In genomic region chr17:68035131-68035522, GRCh38 we compare ENCODE assay signal across 8 cellular contexts. TPM values are rescaled to one million over a fixed set of nuclear protein-coding genes. Genes with fewer than 3 reads are reported as not detected.
A peak's percentile ranks its signal among the peaks of the same experiment; 100 is the strongest.
DNase-seq lines count a peak whose midpoint lies in the region; ATAC-seq and TF ChIP-seq lines count a peak whose summit lies in the region.

No MANE protein-coding gene starts in this region.

- peak overlapping the region; percentile 85 for H3K27ac ChIP-seq in CD4-positive, alpha-beta memory T cell (ENCODE audit: low read depth, low read length)
- H3K27ac ChIP-seq in HUES6 (ENCODE audit: low read depth, low read length) = peak overlapping the region; percentile 75
- H3K27ac ChIP-seq in left ventricle myocardium inferior (replicated peaks) = peak overlapping the region; percentile 70

- peaks cover 0 to 19% of the 10 kb centered on the region in 2 donors for H3K36me3 Mint-ChIP-seq in CD4-positive, alpha-beta memory T cell

- no peaks in the 10 kb centered on the region for H3K36me3 ChIP-seq in CD4-positive, alpha-beta memory T cell (ENCODE audit: insufficient read depth, low read length)
- H3K36me3 ChIP-seq in HUES6 (ENCODE audit: control insufficient read depth, insufficient read depth, low read length) (peaks cover 45% of the 10 kb centered on the region), left ventricle myocardium inferior (peaks cover 31% of the 10 kb centered on the region)

- H3K9me3 Mint-ChIP-seq in CD4-positive, alpha-beta memory T cell = peaks cover 0 to 1% (median 0%) of the 10 kb centered on the region in 8 donors

- peaks cover 19% of the 10 kb centered on the region for H3K4me1 ChIP-seq in CD4-positive, alpha-beta memory T cell (ENCODE audit: insufficient read depth, low read length)
- H3K4me1 ChIP-seq in HUES6 (ENCODE audit: control insufficient read depth, insufficient read depth, low read length) = peaks cover 13% of the 10 kb centered on the region
- H3K4me1 ChIP-seq in left ventricle myocardium inferior = peaks cover 30% of the 10 kb centered on the region

- H3K27me3 Mint-ChIP-seq in CD4-positive, alpha-beta memory T cell = no peaks in the 10 kb centered on the region

- peak; percentile 80 for ATAC-seq in GM21526 (IDR thresholded peaks at IDR 0.05; ENCODE audit: low FRiP score, unreplicated experiment)

- TF ChIP-seq CTCF in left ventricle myocardium inferior (IDR thresholded peaks at IDR 0.05; ENCODE audit: borderline replicate concordance) = peak; percentile 23

- CTCF ChIA-PET in CD4-positive, alpha-beta memory T cell (lab: Charles Lee; ENCODE audit: partially characterized antibody) = interaction anchor here (1.5 kb wide), 1 partner anchor 15 kb away, joined by 3 read pairs; no protein-coding TSS in a partner anchor

- peak overlapping the region in 7 of 8 donors; percentile 87 to 98 (median 94) for H3K4me3 Mint-ChIP-seq in CD4-positive, alpha-beta memory T cell

- DNase-seq in CD4-positive, alpha-beta memory T cell = peak in 1 of 5 donors; percentile 88
- DNase-seq in SIG-M5 (lab: John Stamatoyannopoulos, UW) (peak; percentile 93), left ventricle myocardium inferior (peak; percentile 96), epidermal melanocyte (ENCODE audit: insufficient read length, low spot score) (no peak)
- DNase-seq in activated effector memory CD4-positive, alpha-beta T cell treated with Interleukin-2 at 50 U/mL for 16 hours = peak; percentile 83
- peak; percentile 73 to 91 for DNase-seq in stimulated activated CD4-positive, alpha-beta T cell treated with anti-CD3 and anti-CD28 coated beads, Interleukin-12 subunit alpha, Interleukin-12 subunit beta, amount 100 ng/mL, for 24 hours (ENCODE audit: low read depth in 2 of 2)

- POLR2A ChIA-PET in CD4-positive, alpha-beta memory T cell (lab: Charles Lee; ENCODE audit: partially characterized antibody) = interaction anchor here (1.7 to 2.6 kb wide), 3 partner anchors 12 to 257 kb away, joined by 5 to 20 read pairs (median 6); partner anchors contain the start of gene ARSG

- intact Hi-C loops in CD4-positive, alpha-beta memory T cell (cut with micrococcal nuclease) = loop anchor here (1.0 to 5.0 kb wide), 2 partner anchors 15 to 477 kb away; partner anchors contain the start of gene PRKAR1A
- intact Hi-C loops in left ventricle myocardium inferior (cut with micrococcal nuclease) = no loop called here

- H3K9me3 ChIP-seq in CD4-positive, alpha-beta memory T cell (ENCODE audit: control insufficient read depth in 1 of 2, low read length in 2 of 2) = no peaks in the 10 kb centered on the region
- H3K9me3 ChIP-seq in HUES6 (ENCODE audit: control insufficient read depth, insufficient read depth, low read depth, low read length) (no peaks in the 10 kb centered on the region), left ventricle myocardium inferior (replicated peaks) (no peaks in the 10 kb centered on the region)

- peaks cover 8 to 24% (median 13%) of the 10 kb centered on the region in 4 donors for H3K4me1 Mint-ChIP-seq in CD4-positive, alpha-beta memory T cell

- H3K9ac ChIP-seq in HUES6 (ENCODE audit: low read length) = no peak overlapping the region

- no peaks in the 10 kb centered on the region for H3K27me3 ChIP-seq in CD4-positive, alpha-beta memory T cell (ENCODE audit: insufficient read depth, low read length)
- no peaks in the 10 kb centered on the region for H3K27me3 ChIP-seq in HUES6 (ENCODE audit: control insufficient read depth, insufficient read depth, low read length)
- H3K27me3 ChIP-seq in left ventricle myocardium inferior (ENCODE audit: low read depth) = no peaks in the 10 kb centered on the region

- H3K4me3 ChIP-seq in CD4-positive, alpha-beta memory T cell (ENCODE audit: low read length in 2 of 2) = no peak overlapping the region
- H3K4me3 ChIP-seq in HUES6 (ENCODE audit: low read depth, low read length) (peak overlapping the region; percentile 29), left ventricle myocardium inferior (peak overlapping the region; percentile 90)

- H3K27ac Mint-ChIP-seq in CD4-positive, alpha-beta memory T cell = peak overlapping the region in 5 of 7 donors; percentile 89 to 98 (median 95)

RNA-seq across cellular contexts. Expression of gene KPNA2, which starts 0.4 kb away (rescaled TPM):
- 10 to 100 TPM; 12.6 to 14.7 TPM for total RNA-seq in CD4-positive, alpha-beta memory T cell
- polyA plus RNA-seq in CD4-positive, alpha-beta memory T cell = 10 to 100 TPM; 23.5 to 34.1 TPM
- total RNA-seq in left ventricle myocardium inferior = 19.2 TPM

RNA-seq across cellular contexts. Expression of gene C17orf58, which starts 38.9 kb away (rescaled TPM):
- 1 to 10 TPM in 1 of 2 experiments, under 1 TPM in 1; 0.97 to 1.3 TPM for total RNA-seq in CD4-positive, alpha-beta memory T cell
- 1 to 10 TPM in 1 of 2 donors, under 1 TPM in 1; 0.58 to 1.4 TPM for polyA plus RNA-seq in CD4-positive, alpha-beta memory T cell
- 6.6 TPM for total RNA-seq in left ventricle myocardium inferior

Comparison
In these comparisons a context has a peak if more than half of its experiments do, and no peak if none do; other contexts are left out.
1. H3K4me3 ChIP-seq: peak in HUES6 (single experiment) and left ventricle myocardium inferior (single experiment); none in CD4-positive, alpha-beta memory T cell (0 of 2).
2. Peak in every context shown above with its lines, with median percentiles within 50 percentile points of each other: H3K27ac ChIP-seq.